Comparison of ENCODE assay signal across 28 cellular contexts in the genomic region with DNA sequence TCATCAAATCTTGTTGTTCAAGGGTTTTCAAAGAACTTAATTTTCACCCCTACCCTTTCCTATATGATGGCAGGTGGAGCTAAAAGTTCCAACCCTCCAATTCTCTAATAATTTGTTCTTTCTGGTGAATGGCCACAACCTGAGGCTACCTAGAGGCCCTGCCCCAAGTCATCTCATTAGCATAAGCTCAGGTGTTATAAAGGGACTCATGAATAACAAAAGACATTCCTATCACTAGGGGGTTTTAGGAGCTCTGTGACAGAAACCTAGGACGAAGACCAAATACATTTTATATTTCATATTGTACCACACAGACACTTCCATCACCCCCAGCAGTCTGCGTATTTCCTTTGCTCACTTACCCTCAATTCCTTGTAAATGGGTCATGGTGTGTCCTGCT.
"Had no signal": no experiment of that assay in that cellular context is flagged by ENCODE, and none has a peak within 500 bp of the region (broad histone marks: within the 10 kb centered on the region; RNA-seq: fewer than 3 reads in every experiment).

No MANE protein-coding gene starts in this region.

- H3K4me1 Mint-ChIP-seq: natural killer cell; nephron; stimulated activated effector memory CD8-positive, alpha-beta T cell treated with anti-CD3 and anti-CD28 coated beads, Interleukin-12 subunit alpha, Interleukin-12 subunit beta, amount 100 ng/mL, for 72 hours; stimulated activated naive B cell treated with anti-CD40 and anti-IgM and Interleukin-4, amounts not matched to agents 10 μg/mL and 1 μg/mL and 100 μg/mL, for 72 hours had no signal

- ATAC-seq: natural killer cell; psoas muscle; right cardiac atrium; stimulated activated effector memory CD8-positive, alpha-beta T cell treated with anti-CD3 and anti-CD28 coated beads, Interleukin-12 subunit alpha, Interleukin-12 subunit beta, amount 100 ng/mL, for 72 hours; stimulated activated naive B cell treated with anti-CD40 and anti-IgM and Interleukin-4, amounts not matched to agents 10 μg/mL and 1 μg/mL and 100 μg/mL, for 72 hours had no signal

- H3K27me3 ChIP-seq: neural progenitor cell, ovary, right lobe of liver, sigmoid colon, stomach, thyroid gland, tibial nerve, upper lobe of left lung, vagina had no signal

- H3K27ac ChIP-seq: neural progenitor cell, ovary, parathyroid adenoma, psoas muscle, right lobe of liver, sigmoid colon, stomach, thoracic aorta, thyroid gland, tibial nerve, upper lobe of left lung, vagina had no signal

- H3K79me2 ChIP-seq: parathyroid adenoma had no signal

- H3K9ac ChIP-seq: neural progenitor cell, parathyroid adenoma had no signal

- H3K4me2 ChIP-seq: neural progenitor cell had no signal

- H3K4me3 ChIP-seq: neural progenitor cell, ovary, psoas muscle, right lobe of liver, sigmoid colon, stomach, thoracic aorta, thyroid gland, tibial nerve, upper lobe of left lung, vagina had no signal

- H3K36me3 ChIP-seq: neural progenitor cell, ovary, right lobe of liver, sigmoid colon, stomach, thoracic aorta, thyroid gland, tibial nerve, upper lobe of left lung, vagina had no signal

- H3K9me3 ChIP-seq: ovary, psoas muscle, right lobe of liver, sigmoid colon, stomach, thoracic aorta, thyroid gland, tibial nerve, upper lobe of left lung, vagina had no signal

- H3K36me3 Mint-ChIP-seq: natural killer cell; neural progenitor cell; stimulated activated effector memory CD8-positive, alpha-beta T cell treated with anti-CD3 and anti-CD28 coated beads, Interleukin-12 subunit alpha, Interleukin-12 subunit beta, amount 100 ng/mL, for 72 hours; stimulated activated naive B cell treated with anti-CD40 and anti-IgM and Interleukin-4, amounts not matched to agents 10 μg/mL and 1 μg/mL and 100 μg/mL, for 72 hours had no signal

- H2AFZ ChIP-seq: neural progenitor cell, parathyroid adenoma had no signal

- H3K9me3 Mint-ChIP-seq: nephron, neural progenitor cell had no signal

- H3K27me3 Mint-ChIP-seq: progenitor cell of endocrine pancreas; stimulated activated naive B cell treated with anti-CD40 and anti-IgM and Interleukin-4, amounts not matched to agents 10 μg/mL and 1 μg/mL and 100 μg/mL, for 72 hours; stimulated activated naive CD8-positive, alpha-beta T cell treated with anti-CD3 and anti-CD28 coated beads, Interleukin-15, Interleukin-2, amounts not matched to agents 100 ng/mL and 50 ng/mL, for 24 hours had no signal

- H3K27ac Mint-ChIP-seq: natural killer cell; nephron; neural progenitor cell; progenitor cell of endocrine pancreas; stimulated activated effector memory CD8-positive, alpha-beta T cell treated with anti-CD3 and anti-CD28 coated beads, Interleukin-12 subunit alpha, Interleukin-12 subunit beta, amount 100 ng/mL, for 72 hours; stimulated activated naive B cell treated with anti-CD40 and anti-IgM and Interleukin-4, amounts not matched to agents 10 μg/mL and 1 μg/mL and 100 μg/mL, for 72 hours; stimulated activated naive CD8-positive, alpha-beta T cell treated with anti-CD3 and anti-CD28 coated beads, Interleukin-15, Interleukin-2, amounts not matched to agents 100 ng/mL and 50 ng/mL, for 24 hours had no signal

- H3K4me3 Mint-ChIP-seq: natural killer cell; nephron; neural progenitor cell; stimulated activated effector memory CD8-positive, alpha-beta T cell treated with anti-CD3 and anti-CD28 coated beads, Interleukin-12 subunit alpha, Interleukin-12 subunit beta, amount 100 ng/mL, for 72 hours; stimulated activated naive B cell treated with anti-CD40 and anti-IgM and Interleukin-4, amounts not matched to agents 10 μg/mL and 1 μg/mL and 100 μg/mL, for 72 hours; stimulated activated naive CD8-positive, alpha-beta T cell treated with anti-CD3 and anti-CD28 coated beads, Interleukin-15, Interleukin-2, amounts not matched to agents 100 ng/mL and 50 ng/mL, for 24 hours had no signal

- H3K4me1 ChIP-seq: neural progenitor cell, parathyroid adenoma, psoas muscle, right lobe of liver, sigmoid colon, stomach, thyroid gland, tibial nerve, upper lobe of left lung, vagina had no signal

- DNase-seq: natural killer cell; occipital lobe; ovary; posterior cingulate gyrus; psoas muscle; right cardiac atrium; right lobe of liver; sigmoid colon; small intestine; stimulated activated CD4-positive, alpha-beta T cell treated with anti-CD3 and anti-CD28 coated beads, Interleukin-15, amount 100 ng/mL, for 24 hours; stimulated activated CD4-positive, alpha-beta T cell treated with anti-CD3 and anti-CD28 coated beads, Interleukin-2, amount 100 ng/mL, for 24 hours; stimulated activated CD4-positive, alpha-beta T cell treated with anti-CD3 and anti-CD28 coated beads, Interleukin-2, amount 100 ng/mL, for 48 hours; stimulated activated CD4-positive, alpha-beta T cell treated with anti-CD3 and anti-CD28 coated beads, Interleukin-4, amount 100 ng/mL, for 24 hours; stimulated activated naive B cell treated with anti-CD40 and anti-IgM and Interleukin-4, amounts not matched to agents 10 μg/mL and 1 μg/mL and 100 μg/mL, for 72 hours; stimulated activated naive CD4-positive, alpha-beta T cell treated with Interleukin-2 at 50 U/mL for 16 hours; stomach; thyroid gland; trophoblast cell; upper lobe of left lung had no signal
